In the genomic region with DNA sequence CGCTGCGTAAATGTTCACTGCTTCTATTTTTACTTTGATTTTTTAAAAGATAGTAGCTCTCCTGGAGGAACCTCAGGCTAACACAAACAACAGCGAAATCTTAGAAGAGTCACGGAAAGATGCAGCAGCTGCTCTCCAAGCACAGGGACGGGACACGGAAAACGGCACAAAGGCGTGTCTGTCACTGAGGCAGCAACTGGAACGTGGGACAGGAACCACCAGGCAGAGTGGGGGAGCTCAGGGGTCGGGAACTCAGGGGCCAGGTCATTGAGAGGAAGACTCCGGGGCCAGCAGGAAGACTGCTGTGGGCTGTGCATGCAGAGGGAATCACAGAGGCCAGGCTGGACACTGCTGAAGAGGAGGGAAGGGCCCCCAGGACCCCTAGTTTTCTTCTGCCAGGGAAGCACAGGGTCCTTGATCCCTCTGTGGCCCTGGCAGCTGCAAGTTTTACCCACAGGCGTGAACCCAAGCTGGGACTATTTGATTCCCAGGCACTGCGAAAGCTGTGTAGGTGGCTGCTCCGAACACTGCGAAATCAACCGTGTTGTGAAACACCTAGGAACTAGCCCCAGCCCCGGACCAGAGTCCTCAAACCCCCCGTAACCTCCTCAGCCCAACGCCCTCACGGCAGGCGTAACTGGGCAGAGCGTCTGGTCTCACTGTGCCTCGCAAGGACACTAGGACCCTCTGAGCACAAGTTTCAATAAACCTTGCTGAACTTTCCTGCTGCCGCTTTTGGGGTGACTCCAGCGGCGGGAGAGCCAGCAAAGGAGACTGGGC, we compare ENCODE assay signal across 16 cellular contexts.
DNase-seq lines count a peak whose midpoint lies in the region; ATAC-seq lines count a peak whose summit lies in the region.
"Had no signal": no experiment of that assay in that cellular context is flagged by ENCODE, and none has a peak within 500 bp of the region (broad histone marks: within the 10 kb centered on the region; RNA-seq: fewer than 3 reads in every experiment).

No MANE protein-coding gene starts in this region.

- ATAC-seq in activated CD8-positive, alpha-beta memory T cell treated with anti-CD3 and anti-CD28 coated beads, Interleukin-2, amount 10 ng/mL, durations not matched to agents 7 days and 5 days = no peak
- no peak for ATAC-seq in HG03097 (IDR thresholded peaks at IDR 0.05; ENCODE audit: low FRiP score, unreplicated experiment)
- ATAC-seq in GM19452 (IDR thresholded peaks at IDR 0.05; ENCODE audit: unreplicated experiment) = no peak
- ATAC-seq: Panc1 had no signal

- peak overlapping the region in 10 of 11 experiments; percentile 18 to 93 (median 82); a peak in 18 of 22 replicates for H3K4me2 ChIP-seq in BLaER1 treated with 17β-estradiol and CSF1 and Interleukin-3, amounts not matched to agents 10 nM and 100 nM

- H3K27ac ChIP-seq in BLaER1 treated with 17β-estradiol and CSF1 and Interleukin-3, amounts not matched to agents 10 nM and 100 nM = peak overlapping the region in 5 of 11 experiments; percentile 14 to 74 (median 68); a peak in 8 of 22 replicates
- H3K27ac ChIP-seq: SK-N-MC had no signal

- no peaks in the 10 kb centered on the region for H3K36me3 ChIP-seq in BLaER1 treated with 17β-estradiol and CSF1 and Interleukin-3, amounts not matched to agents 10 nM and 100 nM

- peak; percentile 29 for DNase-seq in activated CD8-positive, alpha-beta memory T cell treated with anti-CD3 and anti-CD28 coated beads, Interleukin-2, amount 10 ng/mL, durations not matched to agents 7 days and 5 days
- DNase-seq in mesenteric fat pad (ENCODE audit: low spot score) (peak; percentile 57), posterior vena cava (ENCODE audit: low spot score) (peak; percentile 76), DMS53 treated with DMSO at 0.1 percent for 48 hours (lab: John Stamatoyannopoulos, UW; ENCODE audit: unreplicated experiment) (no peak), GF-D8 (lab: John Stamatoyannopoulos, UW) (no peak)
- DNase-seq: DMS79 treated with DMSO at 0.1 percent for 48 hours, KBM-7, NCI-H1105, NCI-H2081, NCI-H446 treated with DMSO at 0.1 percent for 48 hours had no signal

- H3K9me3 ChIP-seq in BLaER1 treated with 17β-estradiol and CSF1 and Interleukin-3, amounts not matched to agents 10 nM and 100 nM (replicated peaks in 1 of 11) = no peaks in the 10 kb centered on the region

- intact Hi-C loops in posterior vena cava (cut with DNase I) = no loop called here

- H3K36me3 Mint-ChIP-seq in activated CD8-positive, alpha-beta memory T cell treated with anti-CD3 and anti-CD28 coated beads, Interleukin-2, amount 10 ng/mL, durations not matched to agents 7 days and 5 days = no peaks in the 10 kb centered on the region
- H3K36me3 Mint-ChIP-seq: CD14-positive monocyte had no signal

- H3K4me1 Mint-ChIP-seq in activated CD8-positive, alpha-beta memory T cell treated with anti-CD3 and anti-CD28 coated beads, Interleukin-2, amount 10 ng/mL, durations not matched to agents 7 days and 5 days = no peaks in the 10 kb centered on the region

- peak overlapping the region in 4 of 11 experiments; percentile 48 to 68 (median 63); a peak in 7 of 22 replicates for H3K9ac ChIP-seq in BLaER1 treated with 17β-estradiol and CSF1 and Interleukin-3, amounts not matched to agents 10 nM and 100 nM

- no peak overlapping the region for H3K4me3 Mint-ChIP-seq in activated CD8-positive, alpha-beta memory T cell treated with anti-CD3 and anti-CD28 coated beads, Interleukin-2, amount 10 ng/mL, durations not matched to agents 7 days and 5 days
- H3K4me3 Mint-ChIP-seq: CD14-positive monocyte had no signal

- H3K27me3 Mint-ChIP-seq in activated CD8-positive, alpha-beta memory T cell treated with anti-CD3 and anti-CD28 coated beads, Interleukin-2, amount 10 ng/mL, durations not matched to agents 7 days and 5 days = no peaks in the 10 kb centered on the region

- CTCF ChIA-PET in activated CD8-positive, alpha-beta memory T cell treated with anti-CD3 and anti-CD28 coated beads, Interleukin-2, amount 10 ng/mL, durations not matched to agents 7 days and 5 days (lab: Charles Lee) = no interaction called here

- H3K4me3 ChIP-seq in BLaER1 treated with 17β-estradiol and CSF1 and Interleukin-3, amounts not matched to agents 10 nM and 100 nM = peak overlapping the region in 1 of 10 experiments; percentile 4; a peak in 1 of 20 replicates
- H3K4me3 ChIP-seq: SK-N-MC had no signal

- H3K4me1 ChIP-seq in BLaER1 treated with 17β-estradiol and CSF1 and Interleukin-3, amounts not matched to agents 10 nM and 100 nM = peaks cover 10 to 51% (median 30%) of the 10 kb centered on the region in 10 experiments; a peak in 19 of 20 replicates

- peaks cover 10% of the 10 kb centered on the region for H3K9me3 Mint-ChIP-seq in activated CD8-positive, alpha-beta memory T cell treated with anti-CD3 and anti-CD28 coated beads, Interleukin-2, amount 10 ng/mL, durations not matched to agents 7 days and 5 days (ENCODE audit: low read depth)

- peaks cover 0 to 18% (median 0%) of the 10 kb centered on the region in 11 experiments; a peak in 7 of 22 replicates for H3K27me3 ChIP-seq in BLaER1 treated with 17β-estradiol and CSF1 and Interleukin-3, amounts not matched to agents 10 nM and 100 nM

- no peaks in the 10 kb centered on the region; a peak in 1 of 22 replicates for H4K20me1 ChIP-seq in BLaER1 treated with 17β-estradiol and CSF1 and Interleukin-3, amounts not matched to agents 10 nM and 100 nM

- H3K27ac Mint-ChIP-seq in activated CD8-positive, alpha-beta memory T cell treated with anti-CD3 and anti-CD28 coated beads, Interleukin-2, amount 10 ng/mL, durations not matched to agents 7 days and 5 days = no peak overlapping the region
- H3K27ac Mint-ChIP-seq: CD14-positive monocyte had no signal

Comparison
In these comparisons a context has a peak if more than half of its experiments do, and no peak if none do; other contexts are left out.
1. DNase-seq: peak in activated CD8-positive, alpha-beta memory T cell treated with anti-CD3 and anti-CD28 coated beads, Interleukin-2, amount 10 ng/mL, durations not matched to agents 7 days and 5 days (single experiment), mesenteric fat pad (single experiment) and posterior vena cava (single experiment); none in DMS53 treated with DMSO at 0.1 percent for 48 hours (single experiment) and GF-D8 (single experiment).